10 cellular contexts compared by ENCODE assay signal in the genomic region with DNA sequence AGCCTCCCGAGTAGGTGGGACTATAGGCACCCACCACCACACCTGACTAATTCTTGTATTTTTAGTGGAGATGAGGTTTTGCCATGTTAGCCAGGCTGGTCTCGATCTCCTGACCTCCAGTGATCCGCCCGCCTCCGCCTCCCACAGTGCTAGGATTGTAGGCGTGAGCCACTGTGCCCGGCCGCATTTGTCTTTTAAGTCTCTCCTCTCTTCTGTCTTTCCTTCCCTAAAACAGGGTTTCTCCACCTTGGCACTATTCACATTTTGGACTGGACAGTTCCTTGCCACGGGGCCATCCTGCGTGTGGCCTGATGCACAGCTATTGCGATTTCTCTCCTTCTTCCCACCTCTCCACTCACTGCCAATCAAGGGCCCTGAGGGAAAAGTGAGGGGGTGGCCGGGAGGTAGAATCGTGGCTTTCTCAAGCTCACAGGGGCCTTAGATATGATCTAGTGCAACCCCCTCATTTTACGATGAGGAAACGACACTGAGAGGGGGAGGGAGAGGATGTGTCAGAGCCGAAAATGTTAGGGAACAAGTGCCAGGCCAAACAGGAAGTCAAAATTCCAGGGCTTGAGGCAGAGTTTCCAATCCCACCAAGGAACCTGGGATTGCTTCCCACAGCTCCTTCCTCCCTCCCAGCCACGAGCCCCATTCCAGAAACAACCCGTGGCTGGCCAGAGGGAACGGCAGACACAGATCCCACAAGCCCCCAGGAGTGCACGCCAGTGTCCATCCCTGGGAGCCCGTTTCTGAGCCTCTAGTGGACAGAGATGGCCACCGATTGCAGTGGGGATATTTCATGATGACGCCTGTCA. TPM values are rescaled to one million over a fixed set of nuclear protein-coding genes. Genes with fewer than 3 reads are reported as not detected.
A peak's percentile ranks its signal among the peaks of the same experiment; 100 is the strongest.
DNase-seq lines count a peak whose midpoint lies in the region; ATAC-seq, FAIRE-seq and TF ChIP-seq lines count a peak whose summit lies in the region.
"Had no signal": no experiment of that assay in that cellular context is flagged by ENCODE, and none has a peak within 500 bp of the region (broad histone marks: within the 10 kb centered on the region; RNA-seq: fewer than 3 reads in every experiment).

No MANE protein-coding gene starts in this region.

- no peak for FAIRE-seq in frontal cortex (lab: Jason Lieb, UNC)

- peak overlapping the region; percentile 67 for H2AFZ ChIP-seq in SK-N-SH (ENCODE audit: low read depth)

- POLR2A ChIA-PET in SK-N-SH (lab: Yijun Ruan, JAX), result no interaction called here

- H3K9me3 ChIP-seq in SK-N-SH, result no peaks in the 10 kb centered on the region
- no peaks in the 10 kb centered on the region for H3K9me3 ChIP-seq in psoas muscle

- H4K20me1 ChIP-seq in SK-N-SH (ENCODE audit: insufficient read depth), result no peaks in the 10 kb centered on the region

- H3K9ac ChIP-seq in SK-N-SH, result no peak overlapping the region

- peak in 3 of 4 donors; percentile 41 to 47 (median 45) for ATAC-seq in psoas muscle
- no peak for ATAC-seq in HG02759 (IDR thresholded peaks at IDR 0.05; ENCODE audit: unreplicated experiment)
- no peak for ATAC-seq in GM19324 (IDR thresholded peaks at IDR 0.05; ENCODE audit: low FRiP score, unreplicated experiment)

- H3K36me3 ChIP-seq in SK-N-SH (replicated peaks in 1 of 2; ENCODE audit: control insufficient read depth in 1 of 2, insufficient read depth in 2 of 2, low read length in 1 of 2) (no peaks in the 10 kb centered on the region), psoas muscle (ENCODE audit: insufficient read depth in 1 of 2, low read depth in 1 of 2) (no peaks in the 10 kb centered on the region)

- intact Hi-C loops in psoas muscle (cut with DNase I), result no loop called here

- CTCF ChIA-PET in SK-N-SH (lab: Yijun Ruan, JAX), result interaction anchor here (0.8 to 2.4 kb wide), 5 partner anchors 10 to 103 kb away, joined by 3 to 7 read pairs (median 6); no protein-coding TSS in a partner anchor

- peaks cover 4% of the 10 kb centered on the region for H3F3A ChIP-seq in SK-N-SH (replicated peaks; ENCODE audit: insufficient read depth)

- H3K4me2 ChIP-seq in SK-N-SH, result peak overlapping the region; percentile 57

- H3K4me1 ChIP-seq in SK-N-SH (ENCODE audit: control insufficient read depth in 1 of 2, insufficient read depth in 2 of 2, low read depth in 1 of 2, low read length in 1 of 2), result peaks cover 18 to 21% of the 10 kb centered on the region in 2 experiments
- peaks cover 6% of the 10 kb centered on the region for H3K4me1 ChIP-seq in psoas muscle

- TF ChIP-seq RAD21 in SK-N-SH (IDR thresholded peaks at IDR 0.05; ENCODE audit: low read length), result no peak

- peak; percentile 5 for TF ChIP-seq CTCF in AG09319 (IDR thresholded peaks at IDR 0.05; ENCODE audit: low read depth, low read length)
- TF ChIP-seq CTCF in SK-N-SH (IDR thresholded peaks at IDR 0.05), result peak; percentile 17; the same call in 1 of the 2 replicates
- no peak for TF ChIP-seq CTCF in foreskin fibroblast (IDR thresholded peaks at IDR 0.05; ENCODE audit: low read depth, low read length)
- peak; percentile 6 for TF ChIP-seq CTCF in psoas muscle (IDR thresholded peaks at IDR 0.05)

- peak overlapping the region in 1 of 2 experiments; percentile 62; a peak in 2 of 4 replicates for H3K27ac ChIP-seq in SK-N-SH (ENCODE audit: low read depth in 2 of 2, low read length in 1 of 2)
- peak overlapping the region; percentile 30 for H3K27ac ChIP-seq in psoas muscle

- WGBS in SK-N-SH (ENCODE audit: low lambda C conversion rate), result 64% methylated on average over 21 of the region's 23 CpGs
- WGBS in psoas muscle, 3 donors, result 43 to 49% (median 46%) methylated on average over 23 of the region's 23 CpGs

- H3K4me3 ChIP-seq in SK-N-SH (ENCODE audit: low read depth in 2 of 2, low read length in 1 of 2), result no peak overlapping the region
- H3K4me3 ChIP-seq in foreskin fibroblast (ENCODE audit: low read depth in 1 of 2, low read length in 2 of 2), result no peak overlapping the region
- no peak overlapping the region for H3K4me3 ChIP-seq in psoas muscle

- DNase-seq in AG09319 (ENCODE audit: extremely low read depth, low read depth) (no peak), SK-N-SH (peak; percentile 37), foreskin fibroblast (peak; percentile 48 to 74), psoas muscle (peak; percentile 59 to 62), frontal cortex (ENCODE audit: low spot score in 2 of 2) (no peak), H4 (ENCODE audit: low spot score) (no peak)
- DNase-seq: CD4-positive, alpha-beta T cell; NCI-H1105 treated with DMSO at 0.1 percent for 48 hours had no signal

- H3K27me3 ChIP-seq in SK-N-SH (ENCODE audit: insufficient read depth) (no peaks in the 10 kb centered on the region), psoas muscle (ENCODE audit: insufficient read depth in 3 of 3, low read length in 2 of 3) (no peaks in the 10 kb centered on the region)

- H3K9me2 ChIP-seq in SK-N-SH, result no peaks in the 10 kb centered on the region

- no peaks in the 10 kb centered on the region for H3K79me2 ChIP-seq in SK-N-SH (ENCODE audit: insufficient read depth)

- no peak for TF ChIP-seq EP300 in SK-N-SH (IDR thresholded peaks at IDR 0.05; ENCODE audit: borderline replicate concordance in 1 of 2, low read depth in 1 of 2, low read length in 1 of 2)

TF ChIP-seq in SK-N-SH, 30 proteins besides CTCF, POLR2A, EP300 and RAD21:
- TF ChIP-seq SMC3 (IDR thresholded peaks at IDR 0.05; ENCODE audit: low read depth, low read length) (no peak), YY1 (IDR thresholded peaks at IDR 0.05; ENCODE audit: low read depth) (no peak), FOXJ3 (CRISPR knock-in tag; IDR thresholded peaks at IDR 0.05) (no peak), JUND (IDR thresholded peaks at IDR 0.05) (no peak), POLR2AphosphoS5 (IDR thresholded peaks at IDR 0.05; ENCODE audit: low read depth, low read length) (no peak), CHD2 (IDR thresholded peaks at IDR 0.05; ENCODE audit: low read length, partially characterized antibody) (no peak), NFIC (IDR thresholded peaks at IDR 0.05; ENCODE audit: borderline replicate concordance) (no peak)
- TF ChIP-seq, protein P1, sequence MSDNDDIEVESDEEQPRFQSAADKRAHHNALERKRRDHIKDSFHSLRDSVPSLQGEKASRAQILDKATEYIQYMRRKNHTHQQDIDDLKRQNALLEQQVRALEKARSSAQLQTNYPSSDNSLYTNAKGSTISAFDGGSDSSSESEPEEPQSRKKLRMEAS (IDR thresholded peaks at IDR 0.05; ENCODE audit: low read depth), result no peak
- TF ChIP-seq, protein P2, sequence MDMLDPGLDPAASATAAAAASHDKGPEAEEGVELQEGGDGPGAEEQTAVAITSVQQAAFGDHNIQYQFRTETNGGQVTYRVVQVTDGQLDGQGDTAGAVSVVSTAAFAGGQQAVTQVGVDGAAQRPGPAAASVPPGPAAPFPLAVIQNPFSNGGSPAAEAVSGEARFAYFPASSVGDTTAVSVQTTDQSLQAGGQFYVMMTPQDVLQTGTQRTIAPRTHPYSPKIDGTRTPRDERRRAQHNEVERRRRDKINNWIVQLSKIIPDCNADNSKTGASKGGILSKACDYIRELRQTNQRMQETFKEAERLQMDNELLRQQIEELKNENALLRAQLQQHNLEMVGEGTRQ (IDR thresholded peaks at IDR 0.05; ENCODE audit: borderline replicate concordance, low read depth, low read length), result no peak
- TF ChIP-seq, protein P3, sequence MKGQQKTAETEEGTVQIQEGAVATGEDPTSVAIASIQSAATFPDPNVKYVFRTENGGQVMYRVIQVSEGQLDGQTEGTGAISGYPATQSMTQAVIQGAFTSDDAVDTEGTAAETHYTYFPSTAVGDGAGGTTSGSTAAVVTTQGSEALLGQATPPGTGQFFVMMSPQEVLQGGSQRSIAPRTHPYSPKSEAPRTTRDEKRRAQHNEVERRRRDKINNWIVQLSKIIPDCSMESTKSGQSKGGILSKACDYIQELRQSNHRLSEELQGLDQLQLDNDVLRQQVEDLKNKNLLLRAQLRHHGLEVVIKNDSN (IDR thresholded peaks at IDR 0.05; ENCODE audit: borderline replicate concordance, low read depth), result no peak
- TF ChIP-seq, protein P4, sequence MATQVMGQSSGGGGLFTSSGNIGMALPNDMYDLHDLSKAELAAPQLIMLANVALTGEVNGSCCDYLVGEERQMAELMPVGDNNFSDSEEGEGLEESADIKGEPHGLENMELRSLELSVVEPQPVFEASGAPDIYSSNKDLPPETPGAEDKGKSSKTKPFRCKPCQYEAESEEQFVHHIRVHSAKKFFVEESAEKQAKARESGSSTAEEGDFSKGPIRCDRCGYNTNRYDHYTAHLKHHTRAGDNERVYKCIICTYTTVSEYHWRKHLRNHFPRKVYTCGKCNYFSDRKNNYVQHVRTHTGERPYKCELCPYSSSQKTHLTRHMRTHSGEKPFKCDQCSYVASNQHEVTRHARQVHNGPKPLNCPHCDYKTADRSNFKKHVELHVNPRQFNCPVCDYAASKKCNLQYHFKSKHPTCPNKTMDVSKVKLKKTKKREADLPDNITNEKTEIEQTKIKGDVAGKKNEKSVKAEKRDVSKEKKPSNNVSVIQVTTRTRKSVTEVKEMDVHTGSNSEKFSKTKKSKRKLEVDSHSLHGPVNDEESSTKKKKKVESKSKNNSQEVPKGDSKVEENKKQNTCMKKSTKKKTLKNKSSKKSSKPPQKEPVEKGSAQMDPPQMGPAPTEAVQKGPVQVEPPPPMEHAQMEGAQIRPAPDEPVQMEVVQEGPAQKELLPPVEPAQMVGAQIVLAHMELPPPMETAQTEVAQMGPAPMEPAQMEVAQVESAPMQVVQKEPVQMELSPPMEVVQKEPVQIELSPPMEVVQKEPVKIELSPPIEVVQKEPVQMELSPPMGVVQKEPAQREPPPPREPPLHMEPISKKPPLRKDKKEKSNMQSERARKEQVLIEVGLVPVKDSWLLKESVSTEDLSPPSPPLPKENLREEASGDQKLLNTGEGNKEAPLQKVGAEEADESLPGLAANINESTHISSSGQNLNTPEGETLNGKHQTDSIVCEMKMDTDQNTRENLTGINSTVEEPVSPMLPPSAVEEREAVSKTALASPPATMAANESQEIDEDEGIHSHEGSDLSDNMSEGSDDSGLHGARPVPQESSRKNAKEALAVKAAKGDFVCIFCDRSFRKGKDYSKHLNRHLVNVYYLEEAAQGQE (IDR thresholded peaks at IDR 0.05; ENCODE audit: low read depth, low read length), result no peak
TF ChIP-seq in SK-N-SH: peak in this region for 0.

RNA-seq across cellular contexts. Expression of a gene that starts 21.2 kb away (rescaled TPM):
- polyA plus RNA-seq in SK-N-SH (2012; rRNA removed) (not detected in 2 replicates), psoas muscle (under 1 TPM in 1 of 3 donors, not detected in 2; 0.35 TPM)
- not detected in 2 replicates for polyA plus RNA-seq in SK-N-SH (2012; cell fraction: cytosol; rRNA removed)
- not detected in 2 replicates for polyA plus RNA-seq in SK-N-SH (2012; cell fraction: nucleus; rRNA removed)
- total RNA-seq in psoas muscle (not detected), frontal cortex (not detected)
- total RNA-seq in H4 (2014; rRNA removed; shearing (Covaris generic)), result not detected in 2 replicates
- total RNA-seq: CD4-positive, alpha-beta T cell had no signal

Comparison
In these comparisons a context has a peak if more than half of its experiments do, and no peak if none do; other contexts are left out.
1. DNase-seq: peak in SK-N-SH (single experiment), foreskin fibroblast (2 of 2) and psoas muscle (2 of 2); none in AG09319 (single experiment), frontal cortex (0 of 2) and H4 (single experiment).
2. ATAC-seq: peak in psoas muscle (3 of 4); none in HG02759 (single experiment) and GM19324 (single experiment).